9 cellular contexts compared by ENCODE assay signal in the genomic region with DNA sequence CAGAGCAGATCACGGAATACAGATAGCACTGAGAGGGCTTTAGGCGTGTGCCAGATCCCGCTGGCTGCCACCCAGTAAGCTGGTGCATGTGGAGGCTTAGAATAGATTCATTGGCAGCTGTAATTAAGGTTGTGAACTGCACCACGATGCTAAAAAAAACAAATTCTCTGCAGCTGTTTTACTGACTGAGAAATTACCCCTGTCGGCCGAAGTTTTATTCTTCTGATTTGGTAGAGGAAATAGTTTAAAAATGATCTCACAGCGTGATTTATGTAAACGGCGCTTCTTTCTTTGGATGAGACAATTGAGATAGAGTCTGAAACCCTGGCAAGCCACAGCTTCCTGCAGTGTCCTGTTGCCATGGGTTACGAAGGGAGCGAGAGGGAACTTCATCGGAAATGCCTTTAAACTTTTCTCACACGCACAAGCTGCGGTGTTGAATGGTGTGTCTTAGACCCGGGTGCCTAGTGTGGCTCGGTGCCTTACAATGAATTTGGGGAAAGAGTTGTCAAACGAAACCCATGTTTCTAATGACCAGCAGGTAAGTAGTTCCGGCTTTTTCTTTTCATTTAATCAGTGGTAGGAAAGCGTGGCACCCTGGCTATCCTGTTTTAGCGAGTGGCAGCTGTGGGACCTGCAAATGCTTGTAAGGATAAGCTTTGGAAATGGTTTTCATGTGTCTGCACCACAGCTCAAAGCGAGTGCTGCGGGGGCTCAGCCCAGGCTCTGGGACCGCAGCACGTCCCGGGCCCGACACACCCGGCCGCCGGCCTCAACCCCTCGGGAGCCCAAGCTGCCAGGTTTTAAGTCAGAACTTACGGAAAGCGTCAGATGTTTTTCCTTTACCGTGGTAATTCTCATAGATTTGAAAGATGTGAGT.
A peak's percentile ranks its signal among the peaks of the same experiment; 100 is the strongest.
DNase-seq lines count a peak whose midpoint lies in the region; ATAC-seq, FAIRE-seq and TF ChIP-seq lines count a peak whose summit lies in the region.
"Had no signal": no experiment of that assay in that cellular context is flagged by ENCODE, and none has a peak within 500 bp of the region (broad histone marks: within the 10 kb centered on the region; RNA-seq: fewer than 3 reads in every experiment).

No MANE protein-coding gene starts in this region.

- H3K9me3 Mint-ChIP-seq in activated CD8-positive, alpha-beta memory T cell treated with anti-CD3 and anti-CD28 coated beads, Interleukin-2, amount 10 ng/mL, durations not matched to agents 7 days and 5 days (ENCODE audit: low read depth), result no peaks in the 10 kb centered on the region

- CTCF ChIA-PET in activated CD8-positive, alpha-beta memory T cell treated with anti-CD3 and anti-CD28 coated beads, Interleukin-2, amount 10 ng/mL, durations not matched to agents 7 days and 5 days (lab: Charles Lee), result interaction anchor here (0.9 to 1.3 kb wide), 2 partner anchors 19 to 179 kb away, joined by 3 read pairs; no protein-coding TSS in a partner anchor

- H3K27me3 Mint-ChIP-seq in activated CD8-positive, alpha-beta memory T cell treated with anti-CD3 and anti-CD28 coated beads, Interleukin-2, amount 10 ng/mL, durations not matched to agents 7 days and 5 days, result peaks cover 32% of the 10 kb centered on the region

- TF ChIP-seq CTCF in bronchial epithelial cell (IDR thresholded peaks at IDR 0.05; ENCODE audit: insufficient read depth, low read length, severe bottlenecking), result no peak

- H3K9ac ChIP-seq in NT2/D1 (ENCODE audit: insufficient read length, low read depth), result no peak overlapping the region

- H3K9me3 ChIP-seq in NT2/D1 (ENCODE audit: insufficient read depth, low read length), result 0 out of 2 replicates have a peak, but pooled peaks cover 5% of the 10 kb centered on the region

- H3K36me3 ChIP-seq in NT2/D1 (ENCODE audit: insufficient read depth, insufficient read length, low read length) (peaks cover 9% of the 10 kb centered on the region), bronchial epithelial cell (ENCODE audit: control insufficient read depth, insufficient read depth, low read length) (no peaks in the 10 kb centered on the region)

- peak; percentile 59 for ATAC-seq in activated CD8-positive, alpha-beta memory T cell treated with anti-CD3 and anti-CD28 coated beads, Interleukin-2, amount 10 ng/mL, durations not matched to agents 7 days and 5 days
- ATAC-seq in HG02610 (IDR thresholded peaks at IDR 0.05; ENCODE audit: unreplicated experiment), result no peak

- H3K36me3 Mint-ChIP-seq in activated CD8-positive, alpha-beta memory T cell treated with anti-CD3 and anti-CD28 coated beads, Interleukin-2, amount 10 ng/mL, durations not matched to agents 7 days and 5 days, result no peaks in the 10 kb centered on the region

- H3K27ac Mint-ChIP-seq in activated CD8-positive, alpha-beta memory T cell treated with anti-CD3 and anti-CD28 coated beads, Interleukin-2, amount 10 ng/mL, durations not matched to agents 7 days and 5 days, result no peak overlapping the region

- H3K4me3 Mint-ChIP-seq in activated CD8-positive, alpha-beta memory T cell treated with anti-CD3 and anti-CD28 coated beads, Interleukin-2, amount 10 ng/mL, durations not matched to agents 7 days and 5 days, result peak overlapping the region; percentile 1

- H3K27me3 ChIP-seq in NT2/D1 (ENCODE audit: insufficient read depth, insufficient read length), result peaks cover 3% of the 10 kb centered on the region
- H3K27me3 ChIP-seq in bronchial epithelial cell (ENCODE audit: control insufficient read depth, insufficient read depth, low read length), result peaks cover 11% of the 10 kb centered on the region
- no peaks in the 10 kb centered on the region for H3K27me3 ChIP-seq in layer of hippocampus (ENCODE audit: control insufficient read depth, insufficient read depth, low read length)

- H3K4me1 ChIP-seq in NT2/D1 (ENCODE audit: insufficient read depth, insufficient read length), result peaks cover 21% of the 10 kb centered on the region

- FAIRE-seq in bronchial epithelial cell (lab: Jason Lieb, UNC), result no peak
- FAIRE-seq: colon had no signal

- no peak overlapping the region for H3K4me3 ChIP-seq in NT2/D1 (ENCODE audit: insufficient read length, low read depth)
- no peak overlapping the region for H3K4me3 ChIP-seq in bronchial epithelial cell (ENCODE audit: low read depth, low read length)

- H3K4me1 Mint-ChIP-seq in activated CD8-positive, alpha-beta memory T cell treated with anti-CD3 and anti-CD28 coated beads, Interleukin-2, amount 10 ng/mL, durations not matched to agents 7 days and 5 days, result peaks cover 11% of the 10 kb centered on the region

- peak overlapping the region; percentile 25 for H3K27ac ChIP-seq in layer of hippocampus (ENCODE audit: low read depth, low read length)
- H3K27ac ChIP-seq in temporal lobe (ENCODE audit: low read depth, low read length), result peak overlapping the region; percentile 53

- DNase-seq in activated CD8-positive, alpha-beta memory T cell treated with anti-CD3 and anti-CD28 coated beads, Interleukin-2, amount 10 ng/mL, durations not matched to agents 7 days and 5 days, result peak; percentile 54
- no peak for DNase-seq in activated CD8-positive, alpha-beta memory T cell treated with anti-CD3 and anti-CD28 coated beads, Interleukin-2, amount 50 U/mL, for 4 hours
- DNase-seq in NT2/D1 (ENCODE audit: low read depth, low spot score) (peak; percentile 66), bronchial epithelial cell (ENCODE audit: low read depth) (peak; percentile 49)
- DNase-seq in activated effector memory CD4-positive, alpha-beta T cell treated with anti-CD3 and anti-CD28 coated beads, Interleukin-2, amount 50 U/mL, for 16 hours, result no peak

Comparison
In these comparisons a context has a peak if more than half of its experiments do, and no peak if none do; other contexts are left out.
1. DNase-seq: peak in activated CD8-positive, alpha-beta memory T cell treated with anti-CD3 and anti-CD28 coated beads, Interleukin-2, amount 10 ng/mL, durations not matched to agents 7 days and 5 days (single experiment), NT2/D1 (single experiment) and bronchial epithelial cell (single experiment); none in activated CD8-positive, alpha-beta memory T cell treated with anti-CD3 and anti-CD28 coated beads, Interleukin-2, amount 50 U/mL, for 4 hours (single experiment) and activated effector memory CD4-positive, alpha-beta T cell treated with anti-CD3 and anti-CD28 coated beads, Interleukin-2, amount 50 U/mL, for 16 hours (single experiment).